ENCODE assay signal across 8 cellular contexts in the genomic region with DNA sequence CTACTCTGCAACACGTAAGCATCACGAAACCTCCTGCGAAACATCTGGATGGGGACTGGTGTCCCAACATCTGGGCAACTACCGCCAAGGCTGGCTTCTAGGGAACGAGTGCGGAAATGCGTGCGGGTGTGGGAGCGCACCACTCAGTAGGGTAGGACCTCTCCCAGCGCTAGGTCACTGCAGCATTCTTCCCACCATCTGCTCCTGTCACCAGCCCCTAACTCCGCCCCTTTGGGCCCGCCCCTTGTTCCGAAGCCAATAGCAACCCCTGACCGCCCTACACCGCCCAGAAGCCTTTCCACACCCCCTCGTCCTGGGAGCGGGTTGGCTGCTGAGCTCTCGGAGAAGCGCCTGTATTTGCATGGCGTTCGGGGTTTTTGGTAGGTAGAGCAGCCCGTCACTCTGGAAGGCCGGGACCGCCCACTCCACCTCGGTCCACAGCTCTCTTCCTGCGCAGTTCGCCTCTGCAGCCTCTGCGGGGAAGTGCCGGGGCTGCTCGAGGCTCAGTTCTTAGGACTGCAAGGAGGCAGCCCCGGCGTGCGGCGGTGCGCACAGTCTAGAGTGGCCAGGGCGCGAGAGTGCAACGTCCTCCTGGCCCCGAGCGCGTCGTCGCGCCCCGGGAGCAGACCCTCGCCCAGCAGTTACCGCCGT. TPM values are rescaled to one million over a fixed set of nuclear protein-coding genes. Genes with fewer than 3 reads are reported as not detected.
A peak's percentile ranks its signal among the peaks of the same experiment; 100 is the strongest.
DNase-seq lines count a peak whose midpoint lies in the region; ATAC-seq and TF ChIP-seq lines count a peak whose summit lies in the region.

A gene (plus strand): TSS at position 454 of the 651 bp plus-strand sequence. CDS start 438 bp downstream, outside the sequence.

- peak; percentile 53 for TF ChIP-seq POLR2A in prostate gland (IDR thresholded peaks at IDR 0.05)

- no peak for TF ChIP-seq CTCF in GM12875 (IDR thresholded peaks at IDR 0.05; ENCODE audit: borderline replicate concordance, insufficient read depth, low read depth, low read length)
- TF ChIP-seq CTCF in ascending aorta (IDR thresholded peaks at IDR 0.05): no peak
- TF ChIP-seq CTCF in prostate gland (IDR thresholded peaks at IDR 0.05): peak in 2 of 4 experiments; percentile 33 to 45

- H3K4me1 ChIP-seq in ascending aorta: peaks cover 14 to 22% of the 10 kb centered on the region in 2 donors
- no peaks in the 10 kb centered on the region for H3K4me1 ChIP-seq in right cardiac atrium (ENCODE audit: control insufficient read depth, insufficient read depth, low read length)
- no peaks in the 10 kb centered on the region for H3K4me1 ChIP-seq in prostate gland (replicated peaks)
- no peaks in the 10 kb centered on the region for H3K4me1 ChIP-seq in urinary bladder (ENCODE audit: insufficient read depth)

- ATAC-seq in HG02642 (IDR thresholded peaks at IDR 0.05; ENCODE audit: poor library complexity, unreplicated experiment): peak; percentile 81
- peak; percentile 94 to 96 for ATAC-seq in right cardiac atrium

- H3K36me3 ChIP-seq in ascending aorta (no peaks in the 10 kb centered on the region), prostate gland (no peaks in the 10 kb centered on the region), urinary bladder (ENCODE audit: insufficient read depth) (no peaks in the 10 kb centered on the region)

- H3K27me3 ChIP-seq in ascending aorta (peaks cover 18% of the 10 kb centered on the region), right cardiac atrium (ENCODE audit: control insufficient read depth, insufficient read depth) (no peaks in the 10 kb centered on the region), prostate gland (replicated peaks; ENCODE audit: insufficient read depth) (peaks cover 15% of the 10 kb centered on the region)

- DNase-seq in NCI-H128 (lab: John Stamatoyannopoulos, UW; ENCODE audit: unreplicated experiment): peak; percentile 8
- DNase-seq in T-helper 2 cell: peak; percentile 96 to 100 (median 99)
- DNase-seq in ascending aorta (ENCODE audit: low spot score in 2 of 2): peak; percentile 95 to 97
- DNase-seq in right cardiac atrium: peak; percentile 98 to 99 (median 98)
- DNase-seq in prostate gland (ENCODE audit: low spot score): peak; percentile 95

- peak within 1 kb of the TSS; percentile 51 to 65 for H3K27ac ChIP-seq in ascending aorta
- H3K27ac ChIP-seq in right cardiac atrium (ENCODE audit: low read length): peak within 1 kb of the TSS; percentile 20
- peak within 1 kb of the TSS; percentile 73 to 77 for H3K27ac ChIP-seq in prostate gland
- H3K27ac ChIP-seq in urinary bladder (ENCODE audit: low read depth): peak within 1 kb of the TSS; percentile 59

- under 1% methylated on average over 48 of the region's 48 CpGs for WGBS in right cardiac atrium
- WGBS in prostate gland: 1% methylated on average over 32 of the region's 48 CpGs
- whole genome bisulfite sequencing in urinary bladder: under 1% methylated on average over 48 of the region's 48 CpGs

- H3K4me3 ChIP-seq in GM12875 (ENCODE audit: low read depth, low read length): peak within 1 kb of the TSS; percentile 76
- H3K4me3 ChIP-seq in ascending aorta: peak within 1 kb of the TSS; percentile 80 to 86
- H3K4me3 ChIP-seq in right cardiac atrium (ENCODE audit: low read length): peak within 1 kb of the TSS; percentile 41
- peak within 1 kb of the TSS; percentile 55 to 63 for H3K4me3 ChIP-seq in prostate gland
- H3K4me3 ChIP-seq in urinary bladder (ENCODE audit: low read depth, low read length): peak within 1 kb of the TSS; percentile 74

- no peaks in the 10 kb centered on the region for H3K9me3 ChIP-seq in ascending aorta
- H3K9me3 ChIP-seq in right cardiac atrium (ENCODE audit: control insufficient read depth, low read length): no peaks in the 10 kb centered on the region
- H3K9me3 ChIP-seq in prostate gland: no peaks in the 10 kb centered on the region

- intact Hi-C loops in ascending aorta (cut with DNase I): loop anchor here (5.0 to 10.0 kb wide), 2 partner anchors 236 to 963 kb away; a partner anchor contains a TSS
- intact Hi-C loops in right cardiac atrium (cut with DNase I): loop anchor here (5.0 to 10.0 kb wide), 2 partner anchors 703 to 966 kb away; no protein-coding TSS in a partner anchor
- intact Hi-C loops in prostate gland (cut with DNase I): loop anchor here (2.0 to 10.0 kb wide), 4 partner anchors 233 to 1268 kb away; a partner anchor contains a TSS

RNA-seq across cellular contexts. Expression of the gene that starts here (rescaled TPM):
- total RNA-seq in ascending aorta (14.6 TPM), right cardiac atrium (1 to 10 TPM; 1.1 to 2.6 (median 2.1) TPM), prostate gland (1 to 10 TPM; 2.8 to 4.1 TPM), urinary bladder (2.4 TPM)
- polyA plus RNA-seq in right cardiac atrium (0.93 TPM), urinary bladder (2.9 TPM)

Comparison
In these comparisons a context has a peak if more than half of its experiments do, and no peak if none do; other contexts are left out.
1. Peak in every context shown above with its lines: DNase-seq, ATAC-seq, H3K4me3 ChIP-seq and H3K27ac ChIP-seq.
2. DNase-seq: peak in every context shown above with its lines; median percentile 99 in T-helper 2 cell; 98 in right cardiac atrium; 96 in ascending aorta; 95 in prostate gland; 8 in NCI-H128.
3. H3K27ac ChIP-seq: peak in every context shown above with its lines; median percentile 75 in prostate gland; 59 in urinary bladder; 58 in ascending aorta; 20 in right cardiac atrium.